10 cellular contexts compared by ENCODE assay signal in the genomic region with DNA sequence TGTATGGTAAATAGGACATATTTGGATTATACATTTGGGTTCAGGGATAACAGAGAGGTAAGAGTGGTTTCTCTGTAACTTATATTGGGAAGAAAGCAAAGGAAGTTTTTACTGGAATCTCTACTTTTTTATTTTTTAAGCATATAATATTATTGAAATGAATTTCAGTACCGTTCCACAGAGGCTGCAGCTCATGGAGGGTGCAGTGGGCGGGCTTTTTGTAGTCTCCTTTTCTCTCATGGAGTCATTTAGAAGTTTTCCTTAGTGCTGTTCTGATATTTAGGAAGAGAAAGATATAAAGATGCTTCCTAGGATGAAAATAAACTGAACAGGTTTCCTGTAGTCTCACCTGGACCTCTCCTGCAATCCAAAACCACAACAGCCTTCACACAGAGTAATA.
DNase-seq lines count a peak whose midpoint lies in the region; ATAC-seq and TF ChIP-seq lines count a peak whose summit lies in the region.
"Had no signal": no experiment of that assay in that cellular context is flagged by ENCODE, and none has a peak within 500 bp of the region (broad histone marks: within the 10 kb centered on the region; RNA-seq: fewer than 3 reads in every experiment).

No MANE protein-coding gene starts in this region.

- intact Hi-C loops in heart right ventricle (cut with DNase I) = no loop called here
- intact Hi-C loops in left ventricle myocardium superior (cut with micrococcal nuclease) = no loop called here
- intact Hi-C loops in activated T-helper 1 cell treated with anti-CD3 and anti-CD28 coated beads, Interleukin-12 subunit alpha, Interleukin-12 subunit beta, Interleukin-2, Interleukin-4 antibody, amounts not matched to agents 30 ng/mL and 10 ng/mL and 1 ng/mL, durations not matched to agents 14 hours and 24 hours and 36 hours (cut with micrococcal nuclease) = no loop called here
- intact Hi-C loops in right lobe of liver (cut with DNase I) = no loop called here

- H3K27me3 ChIP-seq in heart right ventricle (no peaks in the 10 kb centered on the region), right lobe of liver (no peaks in the 10 kb centered on the region), upper lobe of left lung (no peaks in the 10 kb centered on the region)

- peaks cover 10% of the 10 kb centered on the region for H3K4me1 Mint-ChIP-seq in activated T-helper 1 cell treated with anti-CD3 and anti-CD28 coated beads, Interleukin-12 subunit alpha, Interleukin-12 subunit beta, Interleukin-2, Interleukin-4 antibody, amounts not matched to agents 30 ng/mL and 10 ng/mL and 1 ng/mL, durations not matched to agents 14 hours and 24 hours and 36 hours (ENCODE audit: low read depth)

- ATAC-seq in heart right ventricle = no peak
- ATAC-seq in left ventricle myocardium superior = no peak
- ATAC-seq in right lobe of liver = peak; percentile 22 to 56 (median 38)
- no peak for ATAC-seq in upper lobe of left lung (ENCODE audit: low FRiP score in 2 of 2)

- H3K27ac ChIP-seq in heart right ventricle (no peak overlapping the region), right lobe of liver (peak overlapping the region in 1 of 3 donors; percentile 1), upper lobe of left lung (no peak overlapping the region)

- H3K4me3 ChIP-seq in heart right ventricle (peak overlapping the region in 7 of 10 donors; percentile 27 to 52 (median 47)), right lobe of liver (peak overlapping the region; percentile 30 to 63 (median 49)), upper lobe of left lung (peak overlapping the region in 3 of 4 donors; percentile 25 to 38 (median 37))

- H3K9me3 ChIP-seq in heart right ventricle (no peaks in the 10 kb centered on the region), right lobe of liver (no peaks in the 10 kb centered on the region), upper lobe of left lung (no peaks in the 10 kb centered on the region)

- no peaks in the 10 kb centered on the region for H3K9me3 Mint-ChIP-seq in activated T-helper 1 cell treated with anti-CD3 and anti-CD28 coated beads, Interleukin-12 subunit alpha, Interleukin-12 subunit beta, Interleukin-2, Interleukin-4 antibody, amounts not matched to agents 30 ng/mL and 10 ng/mL and 1 ng/mL, durations not matched to agents 14 hours and 24 hours and 36 hours

- H3K36me3 ChIP-seq in heart right ventricle = no peaks in the 10 kb centered on the region
- no peaks in the 10 kb centered on the region for H3K36me3 ChIP-seq in right lobe of liver
- no peaks in the 10 kb centered on the region for H3K36me3 ChIP-seq in upper lobe of left lung

- H3K4me1 ChIP-seq in heart right ventricle (no peaks in the 10 kb centered on the region), right lobe of liver (no peaks in the 10 kb centered on the region), upper lobe of left lung (no peaks in the 10 kb centered on the region)

- H3K27me3 Mint-ChIP-seq in activated T-helper 1 cell treated with anti-CD3 and anti-CD28 coated beads, Interleukin-12 subunit alpha, Interleukin-12 subunit beta, Interleukin-2, Interleukin-4 antibody, amounts not matched to agents 30 ng/mL and 10 ng/mL and 1 ng/mL, durations not matched to agents 14 hours and 24 hours and 36 hours (ENCODE audit: insufficient read depth) = no peaks in the 10 kb centered on the region

- H3K27ac Mint-ChIP-seq in activated T-helper 1 cell treated with anti-CD3 and anti-CD28 coated beads, Interleukin-12 subunit alpha, Interleukin-12 subunit beta, Interleukin-2, Interleukin-4 antibody, amounts not matched to agents 30 ng/mL and 10 ng/mL and 1 ng/mL, durations not matched to agents 14 hours and 24 hours and 36 hours = no peak overlapping the region

- TF ChIP-seq EP300 in upper lobe of left lung (IDR thresholded peaks at IDR 0.05) = no peak

- TF ChIP-seq POLR2A in right lobe of liver (IDR thresholded peaks at IDR 0.05) = no peak
- no peak for TF ChIP-seq POLR2A in upper lobe of left lung (IDR thresholded peaks at IDR 0.05)

- DNase-seq in heart right ventricle (no peak), left ventricle myocardium superior (no peak), right lobe of liver (no peak), upper lobe of left lung (no peak), NCI-H2029 (lab: John Stamatoyannopoulos, UW) (no peak), NCI-H2081 treated with DMSO at 0.1 percent for 48 hours (lab: John Stamatoyannopoulos, UW) (no peak), DMS114 treated with DMSO at 0.1 percent for 48 hours (lab: John Stamatoyannopoulos, UW; ENCODE audit: unreplicated experiment) (no peak)
- no peak for DNase-seq in activated T-helper 1 cell treated with anti-CD3 and anti-CD28 coated beads, Interleukin-12 subunit alpha, Interleukin-12 subunit beta, Interleukin-2, Interleukin-4 antibody, amounts not matched to agents 30 ng/mL and 10 ng/mL and 1 ng/mL, durations not matched to agents 14 hours and 24 hours and 36 hours (ENCODE audit: low spot score)
- DNase-seq: NCI-H1436, substantia nigra had no signal

- H3K36me3 Mint-ChIP-seq in activated T-helper 1 cell treated with anti-CD3 and anti-CD28 coated beads, Interleukin-12 subunit alpha, Interleukin-12 subunit beta, Interleukin-2, Interleukin-4 antibody, amounts not matched to agents 30 ng/mL and 10 ng/mL and 1 ng/mL, durations not matched to agents 14 hours and 24 hours and 36 hours (ENCODE audit: low read depth) = no peaks in the 10 kb centered on the region

- TF ChIP-seq CTCF in heart right ventricle (IDR thresholded peaks at IDR 0.05) (no peak), right lobe of liver (IDR thresholded peaks at IDR 0.05) (no peak), upper lobe of left lung (IDR thresholded peaks at IDR 0.05) (no peak)

- WGBS in heart right ventricle, 2 donors = 84 to 86% methylated on average over 2 of the region's 2 CpGs
- 76% methylated on average over 2 of the region's 2 CpGs for WGBS in right lobe of liver (ENCODE audit: insufficient coverage, low coverage, low lambda C conversion rate, missing lambda C conversion rate)
- 81 to 99% methylated on average over 2 of the region's 2 CpGs for WGBS in upper lobe of left lung, 2 donors

- H3K4me3 Mint-ChIP-seq in activated T-helper 1 cell treated with anti-CD3 and anti-CD28 coated beads, Interleukin-12 subunit alpha, Interleukin-12 subunit beta, Interleukin-2, Interleukin-4 antibody, amounts not matched to agents 30 ng/mL and 10 ng/mL and 1 ng/mL, durations not matched to agents 14 hours and 24 hours and 36 hours = peak overlapping the region; percentile 69

Comparison
In these comparisons a context has a peak if more than half of its experiments do, and no peak if none do; other contexts are left out.
1. ATAC-seq: peak in right lobe of liver (4 of 4); none in heart right ventricle (0 of 8), left ventricle myocardium superior (single experiment) and upper lobe of left lung (0 of 2).
2. Peak in every context shown above with its lines, with median percentiles within 50 percentile points of each other: H3K4me3 ChIP-seq.